Comparison of ENCODE assay signal across 8 cellular contexts in the genomic region with DNA sequence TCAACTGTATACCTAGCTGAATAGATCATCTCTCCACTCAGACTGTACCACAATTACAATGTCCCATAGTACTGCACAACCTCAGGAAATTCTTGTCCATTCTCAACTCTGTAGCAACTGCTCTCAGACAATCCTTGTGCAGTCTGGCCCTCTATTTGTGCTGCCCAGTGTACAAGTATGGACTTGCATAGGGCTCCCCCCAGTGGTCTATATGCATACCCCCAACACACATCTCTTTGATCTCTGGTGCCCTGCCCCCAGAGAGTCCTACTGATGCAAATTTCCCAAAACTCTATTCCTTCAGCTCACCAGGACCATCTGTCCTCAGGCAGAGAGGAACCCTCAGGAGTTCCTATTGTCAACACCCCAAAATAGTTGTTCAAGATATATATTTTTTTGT.
DNase-seq lines count a peak whose midpoint lies in the region; ATAC-seq and TF ChIP-seq lines count a peak whose summit lies in the region.

No MANE protein-coding gene starts in this region.

- H3K27ac Mint-ChIP-seq in CD4-positive, alpha-beta memory T cell, result no peak overlapping the region

- H3K27me3 ChIP-seq in RWPE2 (ENCODE audit: insufficient read depth, poor library complexity, severe bottlenecking), result peaks cover 11% of the 10 kb centered on the region
- no peaks in the 10 kb centered on the region for H3K27me3 ChIP-seq in CD4-positive, alpha-beta memory T cell (ENCODE audit: insufficient read depth, low read length)
- no peaks in the 10 kb centered on the region for H3K27me3 ChIP-seq in adrenal gland

- peaks cover 0 to 3% (median 0%) of the 10 kb centered on the region in 8 donors for H3K9me3 Mint-ChIP-seq in CD4-positive, alpha-beta memory T cell

- H3K4me1 Mint-ChIP-seq in CD4-positive, alpha-beta memory T cell, result no peaks in the 10 kb centered on the region

- H3K4me3 ChIP-seq in RWPE2 (ENCODE audit: severe bottlenecking) (no peak overlapping the region), adrenal gland (no peak overlapping the region)
- no peak overlapping the region for H3K4me3 ChIP-seq in CD4-positive, alpha-beta memory T cell (ENCODE audit: low read length in 2 of 2)

- no peak overlapping the region for H3K4me3 Mint-ChIP-seq in CD4-positive, alpha-beta memory T cell

- H3K9me3 ChIP-seq in RWPE2 (ENCODE audit: severe bottlenecking), result no peaks in the 10 kb centered on the region
- no peaks in the 10 kb centered on the region for H3K9me3 ChIP-seq in CD4-positive, alpha-beta memory T cell (ENCODE audit: control insufficient read depth in 1 of 2, low read length in 2 of 2)
- H3K9me3 ChIP-seq in adrenal gland (replicated peaks in 1 of 3), result no peaks in the 10 kb centered on the region

- no peaks in the 10 kb centered on the region for H3K4me1 ChIP-seq in RWPE2 (ENCODE audit: insufficient read depth, poor library complexity, severe bottlenecking)
- H3K4me1 ChIP-seq in CD4-positive, alpha-beta memory T cell (ENCODE audit: insufficient read depth, low read length), result no peaks in the 10 kb centered on the region
- no peaks in the 10 kb centered on the region for H3K4me1 ChIP-seq in adrenal gland (replicated peaks in 1 of 2)

- peak; percentile 72 for DNase-seq in DMS53 treated with DMSO at 0.1 percent for 48 hours (lab: John Stamatoyannopoulos, UW; ENCODE audit: unreplicated experiment)
- DNase-seq in HK-2 (ENCODE audit: unreplicated experiment), result peak; percentile 5
- no peak for DNase-seq in RWPE2 (ENCODE audit: low spot score)
- no peak for DNase-seq in left lobe of liver (ENCODE audit: low spot score)
- DNase-seq in CD4-positive, alpha-beta memory T cell, result no peak
- no peak for DNase-seq in adrenal gland

- H3K36me3 Mint-ChIP-seq in CD4-positive, alpha-beta memory T cell, result no peaks in the 10 kb centered on the region

- ATAC-seq in GM19463 (IDR thresholded peaks at IDR 0.05; ENCODE audit: unreplicated experiment) (peak; percentile 89), RWPE2 (ENCODE audit: low read depth) (peak; percentile 52; the same call in 1 of the 3 replicates), left lobe of liver (peak; percentile 25), HG03025 (IDR thresholded peaks at IDR 0.05; ENCODE audit: low FRiP score, unreplicated experiment) (no peak)

- CTCF ChIA-PET in CD4-positive, alpha-beta memory T cell (lab: Charles Lee; ENCODE audit: partially characterized antibody), result no interaction called here

- intact Hi-C loops in CD4-positive, alpha-beta memory T cell (cut with micrococcal nuclease), result no loop called here
- intact Hi-C loops in adrenal gland (cut with DNase I), result no loop called here

- POLR2A ChIA-PET in CD4-positive, alpha-beta memory T cell (lab: Charles Lee; ENCODE audit: partially characterized antibody), result no interaction called here

- TF ChIP-seq CTCF in RWPE2 (IDR thresholded peaks at IDR 0.05; ENCODE audit: poor library complexity, severe bottlenecking) (peak; percentile 27), adrenal gland (IDR thresholded peaks at IDR 0.05) (no peak)

- no peak for TF ChIP-seq POLR2A in adrenal gland (IDR thresholded peaks at IDR 0.05)

- H3K27ac ChIP-seq in RWPE2 (ENCODE audit: poor library complexity, severe bottlenecking), result no peak overlapping the region
- no peak overlapping the region for H3K27ac ChIP-seq in CD4-positive, alpha-beta memory T cell (ENCODE audit: low read depth, low read length)
- no peak overlapping the region for H3K27ac ChIP-seq in adrenal gland

- H3K36me3 ChIP-seq in RWPE2 (ENCODE audit: low read depth) (no peaks in the 10 kb centered on the region), adrenal gland (replicated peaks in 1 of 2) (no peaks in the 10 kb centered on the region)
- H3K36me3 ChIP-seq in CD4-positive, alpha-beta memory T cell (ENCODE audit: insufficient read depth, low read length), result no peaks in the 10 kb centered on the region

- H3K27me3 Mint-ChIP-seq in CD4-positive, alpha-beta memory T cell, result no peaks in the 10 kb centered on the region

Comparison
In these comparisons a context has a peak if more than half of its experiments do, and no peak if none do; other contexts are left out.
1. DNase-seq: peak in DMS53 treated with DMSO at 0.1 percent for 48 hours (single experiment) and HK-2 (single experiment); none in RWPE2 (single experiment), left lobe of liver (single experiment), CD4-positive, alpha-beta memory T cell (0 of 5) and adrenal gland (0 of 7).